2 cellular contexts compared by ENCODE assay signal in the genomic region with DNA sequence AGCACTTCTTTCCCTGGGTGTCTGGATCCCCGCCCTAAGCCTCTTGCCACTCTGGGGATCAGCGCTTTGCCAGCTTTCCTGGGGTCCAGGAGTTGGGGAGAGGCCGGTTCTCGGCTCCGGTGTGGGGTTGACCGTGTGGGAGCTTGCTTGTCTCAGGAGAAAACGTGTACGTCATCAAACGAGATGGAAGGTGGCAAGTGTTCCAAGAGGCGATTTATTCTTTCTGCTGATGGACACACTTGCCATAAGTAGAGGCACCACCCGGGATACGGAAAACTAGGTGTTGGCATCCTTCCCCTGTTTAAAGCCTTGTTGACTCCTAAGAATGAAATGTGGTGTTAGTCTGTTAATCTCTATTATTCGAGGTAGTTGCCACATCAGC.
TF ChIP-seq lines count a peak whose summit lies in the region.

No MANE protein-coding gene starts in this region.

TF ChIP-seq in HEK293T, 16 proteins besides CTCF, POLR2A, EP300 and RAD21 (continued from another document):
- no peak for TF ChIP-seq CTBP1 (IDR thresholded peaks at IDR 0.05; ENCODE audit: borderline replicate concordance)
- no peak for TF ChIP-seq FOXA1 (IDR thresholded peaks at IDR 0.05)
- no peak for TF ChIP-seq FOXM1 (IDR thresholded peaks at IDR 0.05; ENCODE audit: borderline replicate concordance)
- TF ChIP-seq LEF1 (IDR thresholded peaks at IDR 0.05; ENCODE audit: borderline replicate concordance): no peak
- no peak for TF ChIP-seq ELF4 (IDR thresholded peaks at IDR 0.05)
- TF ChIP-seq HDGF (IDR thresholded peaks at IDR 0.05; ENCODE audit: borderline replicate concordance): no peak
- TF ChIP-seq NFRKB (IDR thresholded peaks at IDR 0.05): no peak
- no peak for TF ChIP-seq SP1 (IDR thresholded peaks at IDR 0.05)
- TF ChIP-seq BHLHE40 (IDR thresholded peaks at IDR 0.05; ENCODE audit: borderline replicate concordance): no peak

TF ChIP-seq in WTC11, 78 proteins besides CTCF, POLR2A, EP300 and RAD21 (continued from another document):
- no peak for TF ChIP-seq STAT6 (CRISPR knock-in tag; conservative IDR thresholded peaks at IDR 0.05; ENCODE audit: low read depth)
- TF ChIP-seq CREM (CRISPR knock-in tag; IDR thresholded peaks at IDR 0.05): no peak
